Comparison of ENCODE assay signal across 26 cellular contexts in genomic region chr3:16258177-16258576, GRCh38.
"Had no signal": no experiment of that assay in that cellular context is flagged by ENCODE, and none has a peak within 500 bp of the region (broad histone marks: within the 10 kb centered on the region; RNA-seq: fewer than 3 reads in every experiment).

No MANE protein-coding gene starts in this region.

- H3K27me3 ChIP-seq: ascending aorta, breast epithelium, cardiac muscle cell, colonic mucosa had no signal

- H3K4me3 ChIP-seq: ascending aorta, breast epithelium, cardiac muscle cell, colonic mucosa had no signal

- H3K9me3 ChIP-seq: ascending aorta, breast epithelium, colonic mucosa had no signal

- DNase-seq: activated B cell treated with CpG ODN at 0.5 μM for 24 hours; activated CD4-positive, alpha-beta T cell treated with anti-CD3 and anti-CD28 coated beads for 48 hours; activated CD4-positive, alpha-beta T cell treated with anti-CD3 and anti-CD28 coated beads, Interleukin-2, amount 50 U/mL, for 1 hour; activated CD4-positive, alpha-beta T cell treated with anti-CD3 and anti-CD28 coated beads, Interleukin-2, amount 50 U/mL, for 48 hours; activated CD8-positive, alpha-beta memory T cell treated with anti-CD3 and anti-CD28 coated beads for 24 hours; activated CD8-positive, alpha-beta T cell treated with anti-CD3 and anti-CD28 coated beads for 36 hours; activated effector memory CD4-positive, alpha-beta T cell treated with anti-CD3 and anti-CD28 coated beads, Interleukin-2, amount 50 U/mL, for 16 hours; activated naive CD4-positive, alpha-beta T cell treated with anti-CD3 and anti-CD28 coated beads for 36 hours; activated naive CD8-positive, alpha-beta T cell treated with anti-CD3 and anti-CD28 coated beads for 36 hours; activated naive CD8-positive, alpha-beta T cell treated with anti-CD3 and anti-CD28 coated beads, Interleukin-2, amount 50 U/mL, for 24 hours; activated T-cell treated with anti-CD3 and anti-CD28 coated beads, Interleukin-2, amount 50 U/mL, for 4 hours; central memory CD4-positive, alpha-beta T cell; cerebellar nuclear complex; colonic mucosa; effector CD8-positive, alpha-beta T cell; foreskin fibroblast; glutamatergic neuron; T-helper 1 cell; T-helper 17 cell; T1000; WERI-Rb-1 had no signal

- H3K36me3 ChIP-seq: breast epithelium, colonic mucosa had no signal

- H3K27ac ChIP-seq: ascending aorta, breast epithelium, cardiac muscle cell, colonic mucosa, WERI-Rb-1 had no signal

- ATAC-seq: activated CD4-positive, CD25-positive, alpha-beta regulatory T cell treated with anti-CD3 and anti-CD28 coated beads, Interleukin-2, amount 50 U/mL, for 24 hours; activated CD8-positive, alpha-beta T cell treated with anti-CD3 and anti-CD28 coated beads for 36 hours; activated naive CD8-positive, alpha-beta T cell treated with anti-CD3 and anti-CD28 coated beads, Interleukin-2, amount 50 U/mL, for 24 hours; activated T-cell treated with anti-CD3 and anti-CD28 coated beads, Interleukin-2, amount 50 U/mL, for 4 hours; esophagus mucosa; T-helper 17 cell had no signal

- H3K4me1 ChIP-seq: breast epithelium, colonic mucosa had no signal
